8 cellular contexts compared by ENCODE assay signal in genomic region chr12:51424662-51425539, GRCh38.
DNase-seq lines count a peak whose midpoint lies in the region; ATAC-seq and FAIRE-seq lines count a peak whose summit lies in the region.

TSS of gene SLC4A8 (plus strand) at chr12:51424831. CDS start at chr12:51424988, 157 bp downstream.

- DNase-seq in NCI-H2171 treated with DMSO at 0.1 percent for 48 hours (lab: John Stamatoyannopoulos, UW) (peak; percentile 92), islet precursor cell (peak; percentile 99)
- DNase-seq in activated CD4-positive, CD25-positive, alpha-beta regulatory T cell (lab: John Stamatoyannopoulos, UW) = peak; percentile 30 to 50 (median 42)
- peak; percentile 63 for DNase-seq in central memory CD4-positive, alpha-beta T cell
- DNase-seq in stimulated activated CD4-positive, alpha-beta T cell treated with anti-CD3 and anti-CD28 coated beads, Interleukin-12 subunit alpha, Interleukin-12 subunit beta, amount 100 ng/mL, for 24 hours (ENCODE audit: low read depth in 2 of 2) = peak; percentile 40 to 76

- FAIRE-seq in A204.1 (lab: Jason Lieb, UNC) = peak; percentile 74

- ATAC-seq in GM18520 (IDR thresholded peaks at IDR 0.05; ENCODE audit: unreplicated experiment) = peak; percentile 74
- peak; percentile 85 for ATAC-seq in HG03095 (IDR thresholded peaks at IDR 0.05; ENCODE audit: unreplicated experiment)

Comparison
In these comparisons a context has a peak if more than half of its experiments do, and no peak if none do; other contexts are left out.
1. Peak in every context shown above with its lines: DNase-seq and ATAC-seq.
2. DNase-seq: peak in every context shown above with its lines; median percentile 99 in islet precursor cell; 92 in NCI-H2171 treated with DMSO at 0.1 percent for 48 hours; 63 in central memory CD4-positive, alpha-beta T cell; 58 in stimulated activated CD4-positive, alpha-beta T cell treated with anti-CD3 and anti-CD28 coated beads, Interleukin-12 subunit alpha, Interleukin-12 subunit beta, amount 100 ng/mL, for 24 hours; 42 in activated CD4-positive, CD25-positive, alpha-beta regulatory T cell.